In genomic region chr2:71603311-71603794, GRCh38 we compare ENCODE assay signal across 16 cellular contexts.
DNase-seq lines count a peak whose midpoint lies in the region; TF ChIP-seq lines count a peak whose summit lies in the region.
"Had no signal": no experiment of that assay in that cellular context is flagged by ENCODE, and none has a peak within 500 bp of the region (broad histone marks: within the 10 kb centered on the region; RNA-seq: fewer than 3 reads in every experiment).

No MANE protein-coding gene starts in this region.

- no peak overlapping the region for H2BK15ac ChIP-seq in H9 (ENCODE audit: low read depth, low read length)

- no peaks in the 10 kb centered on the region for H3K79me1 ChIP-seq in H9 (ENCODE audit: insufficient read depth, low read depth, low read length, poor library complexity, severe bottlenecking)

- H3K4me1 Mint-ChIP-seq in H9 (peaks cover 29% of the 10 kb centered on the region in 2 experiments), immature natural killer cell (peaks cover 20 to 41% of the 10 kb centered on the region in 2 donors)

- H3K9me3 ChIP-seq in H9 (ENCODE audit: control insufficient read depth, low read depth, low read length) (no peaks in the 10 kb centered on the region), adipocyte (ENCODE audit: control insufficient read depth, low read length) (no peaks in the 10 kb centered on the region), spleen (no peaks in the 10 kb centered on the region)
- H3K9me3 ChIP-seq: Caco-2, esophagus squamous epithelium, mucosa of descending colon had no signal

- TF ChIP-seq CTCF in H9 (conservative IDR thresholded peaks at IDR 0.05) (no peak), spleen (IDR thresholded peaks at IDR 0.05 in 8 of 11, conservative IDR thresholded peaks at IDR 0.05 in 3 of 11) (no peak)

- H2BK5ac ChIP-seq in H9 (ENCODE audit: insufficient read length, low read length): no peak overlapping the region

- H3K36me3 ChIP-seq in adipocyte (ENCODE audit: control insufficient read depth, insufficient read depth, low read length, severe bottlenecking) (no peaks in the 10 kb centered on the region), spleen (peaks cover 0 to 100% (median 18%) of the 10 kb centered on the region in 6 donors)
- H3K36me3 ChIP-seq: esophagus squamous epithelium had no signal

- DNase-seq in H9 (peak; percentile 23), adipocyte (ENCODE audit: low read depth) (peak; percentile 41), immature natural killer cell (peak in 1 of 3 donors; percentile 13), spleen (peak; percentile 68), NCI-H2107 (lab: John Stamatoyannopoulos, UW) (no peak), NCI-H774 (lab: John Stamatoyannopoulos, UW) (no peak), D341Med (ENCODE audit: low spot score) (no peak), hepatic stellate cell (ENCODE audit: low spot score) (no peak)
- DNase-seq: activated CD4-positive, alpha-beta T cell treated with anti-CD3 and anti-CD28 coated beads for 4 hours; esophagus squamous epithelium; NCI-H187 treated with DMSO at 0.1 percent for 48 hours had no signal

- H3K27ac Mint-ChIP-seq in H9: peak overlapping the region in 2 of 3 experiments; percentile 33 to 55; a peak in 2 of 7 replicates
- peak overlapping the region in 3 of 6 donors; percentile 31 to 84 (median 63) for H3K27ac Mint-ChIP-seq in immature natural killer cell
- H3K27ac Mint-ChIP-seq: activated T-helper 2 cell treated with anti-CD3 and anti-CD28 coated beads, Interferon-gamma antibody, Interleukin-2, Interleukin-4, amounts not matched to agents 10 μg/mL and 5 μg/mL and 100 μg/mL, durations not matched to agents 14 hours and 24 hours and 36 hours had no signal

- H3K56ac ChIP-seq in H9 (ENCODE audit: insufficient read length, low read depth, low read length): no peak overlapping the region

- H3K4me3 Mint-ChIP-seq in H9 (no peak overlapping the region), immature natural killer cell (peak overlapping the region in 4 of 5 donors; percentile 25 to 74 (median 42))
- H3K4me3 Mint-ChIP-seq: central memory CD8-positive, alpha-beta T cell had no signal

- no CpG with 5 or more reads among the region's 13 CpGs for WGBS in H9 (ENCODE audit: extremely low coverage, insufficient read length, low lambda C conversion rate)
- 8 to 31% (median 12%) methylated on average over 12 to 13 of the region's 13 CpGs for WGBS in spleen, 5 donors

- H2BK12ac ChIP-seq in H9 (ENCODE audit: insufficient read length, low read depth, low read length): no peak overlapping the region

- no peak overlapping the region for H2AFZ ChIP-seq in H9 (ENCODE audit: low read length)

- no peaks in the 10 kb centered on the region; a peak in 1 of 5 replicates for H3K9me3 Mint-ChIP-seq in H9
- no peaks in the 10 kb centered on the region for H3K9me3 Mint-ChIP-seq in immature natural killer cell
- H3K9me3 Mint-ChIP-seq: activated T-helper 2 cell treated with anti-CD3 and anti-CD28 coated beads, Interferon-gamma antibody, Interleukin-2, Interleukin-4, amounts not matched to agents 10 μg/mL and 5 μg/mL and 100 μg/mL, durations not matched to agents 14 hours and 24 hours and 36 hours; central memory CD8-positive, alpha-beta T cell had no signal

- no peak overlapping the region for H3K27ac ChIP-seq in H9 (ENCODE audit: insufficient read length, low read depth, low read length)
- peak overlapping the region in 4 of 8 donors; percentile 18 to 43 (median 36) for H3K27ac ChIP-seq in spleen
- H3K27ac ChIP-seq: KMS-11 had no signal

- H4K5ac ChIP-seq in H9 (ENCODE audit: insufficient read length, low read depth, low read length): no peak overlapping the region

- no peak for TF ChIP-seq POLR2A in spleen (IDR thresholded peaks at IDR 0.05)

- no peak overlapping the region for H3K9ac ChIP-seq in H9 (ENCODE audit: extremely low read depth, insufficient read length, low read length)
- H3K9ac ChIP-seq in adipocyte (ENCODE audit: low read length): peak overlapping the region; percentile 24
- H3K9ac ChIP-seq: KMS-11 had no signal

- H4K91ac ChIP-seq in H9 (ENCODE audit: insufficient read length, low read depth, low read length): no peak overlapping the region

- H2BK120ac ChIP-seq in H9 (ENCODE audit: low read depth, low read length, poor library complexity, severe bottlenecking): no peak overlapping the region

- H3T11ph ChIP-seq in H9 (ENCODE audit: low read length): no peak overlapping the region

- no peak overlapping the region for H3K14ac ChIP-seq in H9 (ENCODE audit: insufficient read depth, low read length)

- no peak overlapping the region for H3K23ac ChIP-seq in H9 (ENCODE audit: insufficient read length, low read depth, low read length)

- H3K27me3 Mint-ChIP-seq in H9 (ENCODE audit: low read depth) (peaks cover 10% of the 10 kb centered on the region), immature natural killer cell (ENCODE audit: low read depth in 3 of 3) (peaks cover 0 to 3% (median 2%) of the 10 kb centered on the region in 3 donors)

- H3K27me3 ChIP-seq in H9 (ENCODE audit: insufficient read depth, low read length) (no peaks in the 10 kb centered on the region), adipocyte (replicated peaks; ENCODE audit: control insufficient read depth, insufficient read depth, low read length) (peaks cover 52% of the 10 kb centered on the region), spleen (replicated peaks in 1 of 7) (peaks cover 0 to 10% (median 0%) of the 10 kb centered on the region in 7 donors)

- no peak overlapping the region for H2AK5ac ChIP-seq in H9 (ENCODE audit: insufficient read length, low read length)

- H3K4me3 ChIP-seq in adipocyte (ENCODE audit: low read length) (peak overlapping the region; percentile 12), spleen (no peak overlapping the region)
- H3K4me3 ChIP-seq: esophagus squamous epithelium, mucosa of descending colon had no signal

- H3K4me1 ChIP-seq in H9 (ENCODE audit: insufficient read depth, low read length): peaks cover 8% of the 10 kb centered on the region; the same call in 1 of the 2 replicates
- peaks cover 22% of the 10 kb centered on the region for H3K4me1 ChIP-seq in adipocyte (ENCODE audit: control insufficient read depth, insufficient read depth, low read length)
- H3K4me1 ChIP-seq in spleen: peaks cover 2 to 44% (median 25%) of the 10 kb centered on the region in 6 donors
- H3K4me1 ChIP-seq: Caco-2 had no signal

- H4K20me1 ChIP-seq in H9 (ENCODE audit: control insufficient read depth, insufficient read depth, insufficient read length): no peaks in the 10 kb centered on the region

- no peaks in the 10 kb centered on the region for H3K79me2 ChIP-seq in H9 (ENCODE audit: insufficient read depth, low read length)

- H2BK20ac ChIP-seq in H9 (ENCODE audit: low read depth, low read length, poor library complexity, severe bottlenecking): no peak overlapping the region

- peaks cover 0 to 2% (median 0%) of the 10 kb centered on the region in 3 experiments; a peak in 1 of 7 replicates for H3K36me3 Mint-ChIP-seq in H9 (ENCODE audit: insufficient read depth in 1 of 3, low read depth in 3 of 3)
- no peaks in the 10 kb centered on the region for H3K36me3 Mint-ChIP-seq in immature natural killer cell

- no peaks in the 10 kb centered on the region for H3K23me2 ChIP-seq in H9 (ENCODE audit: insufficient read length, low read depth, low read length, poor library complexity, severe bottlenecking)

- intact Hi-C loops in spleen (cut with DNase I; ENCODE audit: low total_unique reads): no loop called here

- H3K4me2 ChIP-seq in H9 (ENCODE audit: insufficient read depth, insufficient read length, low read length): no peak overlapping the region
- H3K4me2 ChIP-seq: KMS-11 had no signal

- no peak overlapping the region for H3K4ac ChIP-seq in H9 (ENCODE audit: low read depth, low read length)

- no peak overlapping the region for H3K18ac ChIP-seq in H9 (ENCODE audit: insufficient read length, low read depth, low read length)

- no peak overlapping the region for H4K8ac ChIP-seq in H9 (replicated peaks; ENCODE audit: insufficient read length, low read depth, low read length)

Comparison
In these comparisons a context has a peak if more than half of its experiments do, and no peak if none do; other contexts are left out.
1. DNase-seq: peak in H9 (single experiment), adipocyte (single experiment) and spleen (single experiment); none in NCI-H2107 (single experiment), NCI-H774 (single experiment), D341Med (single experiment) and hepatic stellate cell (single experiment).
2. H3K4me3 Mint-ChIP-seq: peak in immature natural killer cell (4 of 5); none in H9 (0 of 2).